17 cellular contexts compared by ENCODE assay signal in genomic region chr4:142615324-142615665, GRCh38.
A peak's percentile ranks its signal among the peaks of the same experiment; 100 is the strongest.
DNase-seq lines count a peak whose midpoint lies in the region; ATAC-seq and TF ChIP-seq lines count a peak whose summit lies in the region.
"Had no signal": no experiment of that assay in that cellular context is flagged by ENCODE, and none has a peak within 500 bp of the region (broad histone marks: within the 10 kb centered on the region; RNA-seq: fewer than 3 reads in every experiment).

No MANE protein-coding gene starts in this region.

- H4K5ac ChIP-seq in IMR-90 (ENCODE audit: low read depth, low read length): no peak overlapping the region; the same call in 1 of the 2 replicates

- H2AFZ ChIP-seq in IMR-90 (replicated peaks; ENCODE audit: low read length, poor library complexity): no peak overlapping the region

- H2AK9ac ChIP-seq in IMR-90 (replicated peaks; ENCODE audit: low read depth, low read length, poor library complexity): no peak overlapping the region

- TF ChIP-seq CTCF in IMR-90 (conservative IDR thresholded peaks at IDR 0.05; ENCODE audit: low read depth, low read length) (no peak), brain microvascular endothelial cell (IDR thresholded peaks at IDR 0.05; ENCODE audit: low read depth, low read length, missing control alignments) (no peak), kidney epithelial cell (IDR thresholded peaks at IDR 0.05; ENCODE audit: insufficient read depth, low read length, poor library complexity, severe bottlenecking) (no peak)

- intact Hi-C loops in IMR-90 (cut with micrococcal nuclease) (no loop called here), left colon (cut with DNase I, micrococcal nuclease) (no loop called here)

- in situ Hi-C loops in Caki2 (cut with HindIII; ENCODE audit: low pct_unique_long_range_greater_than_20kb, low sequenced_read_pairs): no loop called here
- in situ Hi-C loops in IMR-90 (cut with MboI; ENCODE audit: low sequenced_read_pairs): no loop called here
- in situ Hi-C loops in brain microvascular endothelial cell (cut with HindIII; ENCODE audit: low pct_ligation_motif_present, low sequenced_read_pairs): no loop called here

- peak; percentile 37; the same call in 1 of the 2 replicates for ATAC-seq in IMR-90 (ENCODE audit: low read depth)
- ATAC-seq in HG03565 (IDR thresholded peaks at IDR 0.05; ENCODE audit: unreplicated experiment): no peak
- no peak for ATAC-seq in left colon
- ATAC-seq: activated T-cell treated with anti-CD3 and anti-CD28 coated beads, Interleukin-2, amount 50 U/mL, for 72 hours; SK-N-SH treated with all-trans-retinoic acid at 6 μM for 48 hours; upper lobe of right lung had no signal

- H3K9me1 ChIP-seq in IMR-90 (ENCODE audit: insufficient read depth, low read length): no peaks in the 10 kb centered on the region

- H2AK5ac ChIP-seq in IMR-90 (ENCODE audit: low read depth, low read length): no peak overlapping the region

- no peaks in the 10 kb centered on the region for H3K27me3 ChIP-seq in IMR-90 (ENCODE audit: control insufficient read depth, insufficient read depth, low read length)
- no peaks in the 10 kb centered on the region for H3K27me3 ChIP-seq in brain microvascular endothelial cell (replicated peaks)
- H3K27me3 ChIP-seq in kidney epithelial cell (ENCODE audit: control insufficient read depth, insufficient read depth, low read length): no peaks in the 10 kb centered on the region
- H3K27me3 ChIP-seq: upper lobe of right lung had no signal

- H3K27ac ChIP-seq in IMR-90 (ENCODE audit: insufficient read depth, low read length): no peak overlapping the region
- peak overlapping the region; percentile 90 for H3K27ac ChIP-seq in brain microvascular endothelial cell
- H3K27ac ChIP-seq: upper lobe of right lung had no signal

- H3K36me3 ChIP-seq in IMR-90 (ENCODE audit: control insufficient read depth, insufficient read depth, low read length) (no peaks in the 10 kb centered on the region), brain microvascular endothelial cell (replicated peaks) (no peaks in the 10 kb centered on the region), kidney epithelial cell (ENCODE audit: control insufficient read depth, insufficient read depth, low read length) (no peaks in the 10 kb centered on the region)
- H3K36me3 ChIP-seq: upper lobe of right lung had no signal

- peak overlapping the region; percentile 27; the same call in 1 of the 2 replicates for H3K14ac ChIP-seq in IMR-90 (replicated peaks; ENCODE audit: low read depth, low read length)

- peak overlapping the region in 1 of 2 experiments; percentile 59; a peak in 3 of 4 replicates for H4K8ac ChIP-seq in IMR-90 (ENCODE audit: low read depth in 2 of 2, low read length in 2 of 2)

- peak overlapping the region; percentile 78 for H2BK120ac ChIP-seq in IMR-90 (ENCODE audit: low read depth, low read length)

- dilution Hi-C loops in IMR-90 (cut with HindIII; ENCODE audit: low sequenced_read_pairs, unreplicated experiment): no loop called here

- POLR2A ChIA-PET in IMR-90 (lab: Charles Lee; ENCODE audit: unreplicated experiment): no interaction called here

- TF ChIP-seq RAD21 in IMR-90 (IDR thresholded peaks at IDR 0.05; ENCODE audit: low read length): no peak

- peak overlapping the region; percentile 77; the same call in 1 of the 2 replicates for H2BK20ac ChIP-seq in IMR-90 (ENCODE audit: low read depth, low read length)

- no peaks in the 10 kb centered on the region; a peak in 1 of 4 replicates for H3K79me1 ChIP-seq in IMR-90 (ENCODE audit: low read depth in 1 of 2, low read length in 2 of 2)

- no peaks in the 10 kb centered on the region; the same call in 1 of the 2 replicates for H3K4me1 ChIP-seq in IMR-90 (ENCODE audit: control insufficient read depth, insufficient read depth, low read length)
- H3K4me1 ChIP-seq: upper lobe of right lung had no signal

- CTCF ChIA-PET in IMR-90 (lab: Yijun Ruan, JAX): no interaction called here

- no peak overlapping the region for H3K56ac ChIP-seq in IMR-90 (ENCODE audit: extremely low read depth, insufficient read depth, low read length)

- H3K4me2 ChIP-seq in IMR-90 (ENCODE audit: low read depth, low read length): no peak overlapping the region; the same call in 1 of the 2 replicates

- no peak overlapping the region for H3K9ac ChIP-seq in IMR-90 (ENCODE audit: low read depth, low read length)

- H3K4me3 ChIP-seq in IMR-90 (ENCODE audit: insufficient read depth, low read depth, low read length) (no peak overlapping the region), brain microvascular endothelial cell (ENCODE audit: low read depth, low read length) (no peak overlapping the region), kidney epithelial cell (ENCODE audit: low read depth, low read length) (no peak overlapping the region)
- H3K4me3 ChIP-seq: upper lobe of right lung had no signal

- DNase-seq in Caki2 (ENCODE audit: low read depth): peak; percentile 65
- peak; percentile 71 for DNase-seq in IMR-90
- DNase-seq in brain microvascular endothelial cell: peak; percentile 81
- DNase-seq in kidney epithelial cell (ENCODE audit: low read depth): peak; percentile 5
- no peak for DNase-seq in putamen (ENCODE audit: low spot score)
- no peak for DNase-seq in left colon
- DNase-seq in NCI-H345 (lab: John Stamatoyannopoulos, UW): no peak
- DNase-seq: activated CD4-positive, alpha-beta memory T cell treated with anti-CD3 and anti-CD28 coated beads for 36 hours; activated T-cell treated with anti-CD3 and anti-CD28 coated beads, Interleukin-2, amount 50 U/mL, for 72 hours; dermis blood vessel endothelial cell; NCI-H1105; NCI-H2227 treated with DMSO at 0.1 percent for 48 hours; small intestine; stimulated activated naive CD4-positive, alpha-beta T cell; upper lobe of right lung had no signal

- no peak for TF ChIP-seq POLR2A in IMR-90 (IDR thresholded peaks at IDR 0.05; ENCODE audit: low read depth, low read length)

- BruUV-seq in IMR-90 (replicated peaks; lab: Mats Ljungman, UMichigan): no TSS peak

- peak overlapping the region; percentile 83; the same call in 1 of the 2 replicates for H3K18ac ChIP-seq in IMR-90 (ENCODE audit: low read depth, low read length)

- no CpG with 5 or more reads among the region's 2 CpGs for WGBS in IMR-90 (ENCODE audit: extremely low coverage in 2 of 2, insufficient read length in 1 of 2), 2 experiments

- no peaks in the 10 kb centered on the region for H4K20me1 ChIP-seq in IMR-90 (ENCODE audit: insufficient read depth, low read length)

- H2BK5ac ChIP-seq in IMR-90 (ENCODE audit: low read depth, low read length, poor library complexity, severe bottlenecking): peak overlapping the region; percentile 83

- H3K9me3 ChIP-seq in IMR-90 (ENCODE audit: control insufficient read depth, insufficient read depth, low read length): no peaks in the 10 kb centered on the region
- H3K9me3 ChIP-seq: upper lobe of right lung had no signal

- H4K91ac ChIP-seq in IMR-90 (ENCODE audit: insufficient read depth, low read depth, low read length): no peak overlapping the region

- H3K4ac ChIP-seq in IMR-90 (ENCODE audit: low read depth, low read length): peak overlapping the region; percentile 68; the same call in 1 of the 2 replicates

- no peak overlapping the region for H2BK15ac ChIP-seq in IMR-90 (ENCODE audit: low read depth, low read length)

- H3K23ac ChIP-seq in IMR-90 (ENCODE audit: low read depth, low read length): peak overlapping the region; percentile 21; the same call in 1 of the 2 replicates

TF ChIP-seq in IMR-90, 13 proteins besides CTCF, POLR2A, EP300 and RAD21:
- no peak for TF ChIP-seq CHD1 (IDR thresholded peaks at IDR 0.05; ENCODE audit: low read depth, low read length)

Comparison
In these comparisons a context has a peak if more than half of its experiments do, and no peak if none do; other contexts are left out.
1. DNase-seq: peak in Caki2 (single experiment), IMR-90 (single experiment), brain microvascular endothelial cell (single experiment) and kidney epithelial cell (single experiment); none in putamen (single experiment), left colon (0 of 2) and NCI-H345 (single experiment).